1 cellular context compared by ENCODE assay signal in genomic region chr19:4302238-4302630, GRCh38.
TF ChIP-seq lines count a peak whose summit lies in the region.

Gene TMIGD2, minus strand, starts transcription at chr19:4302389. Its CDS starts 4 bp downstream, at chr19:4302385.

TF ChIP-seq in HepG2, 621 proteins besides CTCF, POLR2A, EP300 and RAD21 (continued from another document):
- TF ChIP-seq GABPA (IDR thresholded peaks at IDR 0.05; ENCODE audit: low read depth, low read length) (no peak), GABPA (CRISPR knock-in tag; IDR thresholded peaks at IDR 0.05; ENCODE audit: low read depth) (0 out of 2 replicates have a peak, but pooled peaks have one; percentile 18), SPEN (CRISPR knock-in tag; IDR thresholded peaks at IDR 0.05; ENCODE audit: low read depth) (no peak)
